In genomic region chr4:99947608-99948007, GRCh38 we compare ENCODE assay signal across 1 cellular context.
TF ChIP-seq lines count a peak whose summit lies in the region.

No MANE protein-coding gene starts in this region.

TF ChIP-seq in liver, 16 proteins besides CTCF, POLR2A, EP300 and RAD21 (continued from another document):
- no peak for TF ChIP-seq ZBTB33 (IDR thresholded peaks at IDR 0.05)
- TF ChIP-seq HNF4G (IDR thresholded peaks at IDR 0.05), result no peak
- TF ChIP-seq HNF4A (conservative IDR thresholded peaks at IDR 0.05), result no peak
- TF ChIP-seq FOXA1 (IDR thresholded peaks at IDR 0.05), result no peak
- no peak for TF ChIP-seq NR2F2 (IDR thresholded peaks at IDR 0.05)
